In the genomic region with DNA sequence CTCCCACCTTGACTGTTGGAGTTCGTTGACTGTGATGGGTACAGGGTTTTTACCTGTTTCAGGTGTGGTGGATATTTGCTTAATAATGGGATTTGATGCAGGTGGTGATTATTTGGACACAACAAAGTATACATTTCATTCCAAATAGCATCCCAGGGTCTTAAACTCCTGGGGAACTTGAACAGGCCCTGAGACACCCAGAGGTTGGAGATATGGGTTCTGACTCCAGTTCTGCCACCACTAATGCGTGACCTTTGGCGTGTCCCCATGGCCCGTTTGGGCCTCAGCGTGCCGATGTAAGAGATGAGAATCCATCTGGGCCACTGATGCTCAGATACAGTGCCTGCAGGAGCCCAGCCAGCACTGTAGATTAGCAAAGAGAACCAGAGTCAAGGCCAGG, we compare ENCODE assay signal across 5 cellular contexts.
"Had no signal": no experiment of that assay in that cellular context is flagged by ENCODE, and none has a peak within 500 bp of the region (broad histone marks: within the 10 kb centered on the region; RNA-seq: fewer than 3 reads in every experiment).

No MANE protein-coding gene starts in this region.

- DNase-seq: H9, HCEC 1CT had no signal

- H2AFZ ChIP-seq: GM23338 had no signal

- H3K4me2 ChIP-seq: GM23338 had no signal

- H3K27ac ChIP-seq: HL-60 had no signal

- ATAC-seq: GM23338, HepG2 had no signal

- H3K4me3 ChIP-seq: GM23338 had no signal
